In genomic region chr1:100188617-100189016, GRCh38 we compare ENCODE assay signal across 8 cellular contexts. TPM values are rescaled to one million over a fixed set of nuclear protein-coding genes. Genes with fewer than 3 reads are reported as not detected.
DNase-seq lines count a peak whose midpoint lies in the region; ATAC-seq and TF ChIP-seq lines count a peak whose summit lies in the region.

No MANE protein-coding gene starts in this region.

- intact Hi-C loops in CD8-positive, alpha-beta T cell (cut with DNase I, micrococcal nuclease), result no loop called here

- H3K36me3 Mint-ChIP-seq in CD8-positive, alpha-beta T cell, result peaks cover 22% of the 10 kb centered on the region

- H2AFZ ChIP-seq in KMS-11 (ENCODE audit: low read depth), result no peak overlapping the region

- H3K9me3 ChIP-seq in CD8-positive, alpha-beta T cell (ENCODE audit: low read length), result no peaks in the 10 kb centered on the region

- H3K4me2 ChIP-seq in KMS-11, result peak overlapping the region; percentile 66

- peak overlapping the region; percentile 74 for H3K27ac ChIP-seq in KMS-11
- H3K27ac ChIP-seq in CD8-positive, alpha-beta T cell (ENCODE audit: low read depth, low read length), result no peak overlapping the region

- H3K27me3 Mint-ChIP-seq in CD8-positive, alpha-beta T cell (ENCODE audit: low read depth), result no peaks in the 10 kb centered on the region

- peak; percentile 39 for DNase-seq in GM12865 (ENCODE audit: low read depth)
- peak in 45 of 58 donors; percentile 1 to 79 (median 27) for DNase-seq in anterior cingulate cortex (lab: John Stamatoyannopoulos, UW)
- peak; percentile 57 for DNase-seq in middle frontal gyrus (ENCODE audit: extremely low spot score, low spot score)
- DNase-seq in activated CD4-positive, alpha-beta T cell treated with anti-CD3 and anti-CD28 coated beads, Interleukin-2, amount 50 U/mL, for 4 hours, result no peak
- DNase-seq in NOMO-1 treated with dmso at 0.1 percent for 144 hours (lab: John Stamatoyannopoulos, UW; ENCODE audit: unreplicated experiment), result no peak
- DNase-seq in activated naive CD4-positive, alpha-beta T cell treated with anti-CD3 and anti-CD28 coated beads, Interleukin-2, amount 50 U/mL, for 16 hours, result no peak
- no peak for DNase-seq in CD8-positive, alpha-beta T cell

- H3K9ac ChIP-seq in KMS-11, result peak overlapping the region; percentile 21; the same call in 1 of the 2 replicates

- no peaks in the 10 kb centered on the region for H3K4me1 Mint-ChIP-seq in CD8-positive, alpha-beta T cell (ENCODE audit: low read depth)

- no peaks in the 10 kb centered on the region for H3K79me2 ChIP-seq in KMS-11 (ENCODE audit: insufficient read depth, low read depth)

- POLR2A ChIA-PET in CD8-positive, alpha-beta T cell (lab: Charles Lee), result interaction anchor here (0.7 kb wide), 1 partner anchor 8 kb away, joined by 3 read pairs; no protein-coding TSS in a partner anchor

- no peak overlapping the region for H3K27ac Mint-ChIP-seq in CD8-positive, alpha-beta T cell

- no peaks in the 10 kb centered on the region for H4K20me1 ChIP-seq in KMS-11 (ENCODE audit: insufficient read depth)

- CTCF ChIA-PET in CD8-positive, alpha-beta T cell (lab: Charles Lee), result interaction anchor here (0.6 kb wide), 1 partner anchor 671 kb away, joined by 3 read pairs; no protein-coding TSS in a partner anchor

- no peaks in the 10 kb centered on the region for H3K27me3 ChIP-seq in KMS-11 (ENCODE audit: insufficient read depth, low read depth)
- H3K27me3 ChIP-seq in CD8-positive, alpha-beta T cell (ENCODE audit: insufficient read depth, low read length), result no peaks in the 10 kb centered on the region

- H3K36me3 ChIP-seq in KMS-11 (ENCODE audit: insufficient read depth), result no peaks in the 10 kb centered on the region
- H3K36me3 ChIP-seq in CD8-positive, alpha-beta T cell (ENCODE audit: insufficient read depth, low read length), result no peaks in the 10 kb centered on the region

- H3K4me3 ChIP-seq in GM12865 (ENCODE audit: low read depth, low read length), result no peak overlapping the region
- H3K4me3 ChIP-seq in KMS-11 (IDR thresholded peaks at IDR 0.05; ENCODE audit: insufficient read depth, low read depth, low read length), result no peak overlapping the region
- H3K4me3 ChIP-seq in CD8-positive, alpha-beta T cell (ENCODE audit: low read depth, low read length), result no peak overlapping the region

- no peak overlapping the region for H3K4me3 Mint-ChIP-seq in CD8-positive, alpha-beta T cell

- peaks cover 38% of the 10 kb centered on the region for H3K4me1 ChIP-seq in KMS-11 (ENCODE audit: low read depth, poor library complexity, severe bottlenecking)
- no peaks in the 10 kb centered on the region for H3K4me1 ChIP-seq in CD8-positive, alpha-beta T cell (ENCODE audit: insufficient read depth, low read length)

- no peaks in the 10 kb centered on the region for H3K9me3 Mint-ChIP-seq in CD8-positive, alpha-beta T cell

- ATAC-seq in CD8-positive, alpha-beta T cell, result no peak

- TF ChIP-seq CTCF in GM12865 (IDR thresholded peaks at IDR 0.05; ENCODE audit: insufficient read depth, low read depth, low read length, missing control alignments), result no peak
- no peak for TF ChIP-seq CTCF in KMS-11 (conservative IDR thresholded peaks at IDR 0.05; ENCODE audit: low read depth, low read length)
- TF ChIP-seq CTCF in CD8-positive, alpha-beta T cell (IDR thresholded peaks at IDR 0.05), result no peak

RNA-seq across cellular contexts. Expression of gene LRRC39, which starts 10.6 kb away (rescaled TPM):
- 1 to 10 TPM; 1.8 to 2.0 TPM for total RNA-seq in CD8-positive, alpha-beta T cell

RNA-seq across cellular contexts. Expression of gene TRMT13, which starts 55.7 kb away (rescaled TPM):
- 1 to 10 TPM; 6.5 to 7.2 TPM for total RNA-seq in CD8-positive, alpha-beta T cell

RNA-seq across cellular contexts. Expression of gene SASS6, which starts 55.9 kb away (rescaled TPM):
- 1 to 10 TPM; 1.2 TPM for total RNA-seq in CD8-positive, alpha-beta T cell

Comparison
In these comparisons a context has a peak if more than half of its experiments do, and no peak if none do; other contexts are left out.
1. DNase-seq: peak in GM12865 (single experiment), anterior cingulate cortex (45 of 58) and middle frontal gyrus (single experiment); none in activated CD4-positive, alpha-beta T cell treated with anti-CD3 and anti-CD28 coated beads, Interleukin-2, amount 50 U/mL, for 4 hours (0 of 2), NOMO-1 treated with dmso at 0.1 percent for 144 hours (single experiment), activated naive CD4-positive, alpha-beta T cell treated with anti-CD3 and anti-CD28 coated beads, Interleukin-2, amount 50 U/mL, for 16 hours (single experiment) and CD8-positive, alpha-beta T cell (0 of 7).